In the genomic region with DNA sequence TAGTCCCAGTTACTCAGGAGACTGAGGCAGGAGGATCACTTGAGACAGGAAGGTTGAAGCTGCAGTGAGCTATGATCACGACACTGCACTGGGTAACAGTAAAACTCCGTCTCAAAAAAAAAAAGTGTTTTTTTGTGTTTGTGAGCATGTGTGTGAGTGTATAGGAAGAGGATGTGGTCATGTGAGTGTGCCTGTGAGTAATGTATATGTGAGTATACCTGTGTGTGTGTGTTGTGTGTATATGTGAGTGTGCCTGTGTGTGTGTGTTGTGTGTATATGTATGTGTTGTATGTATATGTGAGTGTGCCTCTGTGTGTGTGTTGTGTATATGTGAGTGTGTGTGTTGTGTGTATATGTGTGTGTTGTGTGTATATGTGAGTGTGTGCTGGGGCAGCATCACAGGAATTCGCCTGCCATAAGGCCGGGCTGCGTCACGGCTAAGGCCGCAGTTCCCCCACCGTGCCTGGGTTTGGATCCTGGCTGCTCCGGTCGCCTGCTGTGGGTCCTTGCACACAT, we compare ENCODE assay signal across 15 cellular contexts. TPM values are rescaled to one million over a fixed set of nuclear protein-coding genes. Genes with fewer than 3 reads are reported as not detected.
DNase-seq lines count a peak whose midpoint lies in the region; ATAC-seq and TF ChIP-seq lines count a peak whose summit lies in the region.
"Had no signal": no experiment of that assay in that cellular context is flagged by ENCODE, and none has a peak within 500 bp of the region (broad histone marks: within the 10 kb centered on the region; RNA-seq: fewer than 3 reads in every experiment).

No MANE protein-coding gene starts in this region.

- H4K8ac ChIP-seq in IMR-90 (ENCODE audit: low read depth in 2 of 2, low read length in 2 of 2): peak overlapping the region; percentile 38 to 61; a peak in 1 of 4 replicates

- H4K20me1 ChIP-seq in DND-41 (ENCODE audit: insufficient read depth, low read length) (no peaks in the 10 kb centered on the region; the same call in 1 of the 2 replicates), IMR-90 (ENCODE audit: insufficient read depth, low read length) (no peaks in the 10 kb centered on the region), osteoblast (ENCODE audit: insufficient read depth, low read length) (no peaks in the 10 kb centered on the region)

- no peak overlapping the region for H3K23ac ChIP-seq in IMR-90 (ENCODE audit: low read depth, low read length)

- H3K56ac ChIP-seq in IMR-90 (ENCODE audit: extremely low read depth, insufficient read depth, low read length): no peak overlapping the region

- no peaks in the 10 kb centered on the region for H3K79me1 ChIP-seq in IMR-90 (ENCODE audit: low read depth in 1 of 2, low read length in 2 of 2)

- no peak overlapping the region for H4K5ac ChIP-seq in IMR-90 (ENCODE audit: low read depth, low read length)

- H3K4me3 ChIP-seq in DND-41 (ENCODE audit: low read depth in 1 of 2, low read length in 2 of 2) (no peak overlapping the region), IMR-90 (ENCODE audit: insufficient read depth, low read depth, low read length) (no peak overlapping the region), brain microvascular endothelial cell (ENCODE audit: low read depth, low read length) (no peak overlapping the region), osteoblast (ENCODE audit: insufficient read depth, low read length) (peak overlapping the region; percentile 36), esophagus muscularis mucosa (no peak overlapping the region)
- H3K4me3 ChIP-seq: lung, thyroid gland had no signal

- H2BK5ac ChIP-seq in IMR-90 (ENCODE audit: low read depth, low read length, poor library complexity, severe bottlenecking): peak overlapping the region; percentile 83

- no peaks in the 10 kb centered on the region for H3K4me1 ChIP-seq in DND-41 (ENCODE audit: insufficient read depth, low read length)
- H3K4me1 ChIP-seq in IMR-90 (ENCODE audit: control insufficient read depth, insufficient read depth, low read length): peaks cover 13% of the 10 kb centered on the region
- H3K4me1 ChIP-seq in osteoblast (ENCODE audit: insufficient read depth, low read length): peaks cover 24% of the 10 kb centered on the region
- H3K4me1 ChIP-seq in esophagus muscularis mucosa: peaks cover 0 to 14% (median 14%) of the 10 kb centered on the region in 4 donors
- H3K4me1 ChIP-seq: thyroid gland had no signal

- no peak overlapping the region for H3K27ac ChIP-seq in DND-41 (ENCODE audit: low read length)
- H3K27ac ChIP-seq in IMR-90 (ENCODE audit: insufficient read depth, low read length): no peak overlapping the region
- peak overlapping the region; percentile 3 for H3K27ac ChIP-seq in brain microvascular endothelial cell
- H3K27ac ChIP-seq in osteoblast (ENCODE audit: low read depth, low read length): peak overlapping the region; percentile 46
- H3K27ac ChIP-seq in esophagus muscularis mucosa (replicated peaks in 1 of 4): no peak overlapping the region
- H3K27ac ChIP-seq: thyroid gland had no signal

- H3K9me1 ChIP-seq in IMR-90 (ENCODE audit: insufficient read depth, low read length): no peaks in the 10 kb centered on the region

- no peak for TF ChIP-seq RAD21 in IMR-90 (IDR thresholded peaks at IDR 0.05; ENCODE audit: low read length)

- H3K27me3 ChIP-seq in DND-41 (ENCODE audit: insufficient read depth, low read length, poor library complexity) (no peaks in the 10 kb centered on the region), IMR-90 (ENCODE audit: control insufficient read depth, insufficient read depth, low read length) (peaks cover 6% of the 10 kb centered on the region; the same call in 1 of the 2 replicates), brain microvascular endothelial cell (replicated peaks) (no peaks in the 10 kb centered on the region), osteoblast (ENCODE audit: insufficient read depth, low read length) (peaks cover 6% of the 10 kb centered on the region), esophagus muscularis mucosa (peaks cover 0 to 31% (median 0%) of the 10 kb centered on the region in 4 donors)
- H3K27me3 ChIP-seq: thyroid gland had no signal

- no peak for TF ChIP-seq EP300 in esophagus muscularis mucosa (IDR thresholded peaks at IDR 0.05)

- no peak overlapping the region for H2AK9ac ChIP-seq in IMR-90 (replicated peaks; ENCODE audit: low read depth, low read length, poor library complexity)

- BruUV-seq in IMR-90 (replicated peaks; lab: Mats Ljungman, UMichigan): no TSS peak

- dilution Hi-C loops in IMR-90 (cut with HindIII; ENCODE audit: low sequenced_read_pairs, unreplicated experiment): no loop called here

- H2AFZ ChIP-seq in DND-41 (ENCODE audit: low read depth, low read length) (no peak overlapping the region), IMR-90 (replicated peaks; ENCODE audit: low read length, poor library complexity) (peak overlapping the region; percentile 85), osteoblast (ENCODE audit: low read length) (peak overlapping the region; percentile 81)

- H3K9ac ChIP-seq in DND-41 (ENCODE audit: low read depth, low read length) (no peak overlapping the region), IMR-90 (ENCODE audit: low read depth, low read length) (no peak overlapping the region)

- H3K36me3 ChIP-seq in DND-41 (ENCODE audit: insufficient read depth, low read length): no peaks in the 10 kb centered on the region
- H3K36me3 ChIP-seq in IMR-90 (ENCODE audit: control insufficient read depth, insufficient read depth, low read length): no peaks in the 10 kb centered on the region
- H3K36me3 ChIP-seq in brain microvascular endothelial cell (replicated peaks): no peaks in the 10 kb centered on the region
- no peaks in the 10 kb centered on the region for H3K36me3 ChIP-seq in osteoblast (ENCODE audit: insufficient read depth, low read length)
- no peaks in the 10 kb centered on the region for H3K36me3 ChIP-seq in esophagus muscularis mucosa
- H3K36me3 ChIP-seq: thyroid gland had no signal

- H2BK20ac ChIP-seq in IMR-90 (ENCODE audit: low read depth, low read length): no peak overlapping the region

- TF ChIP-seq CTCF in DND-41 (IDR thresholded peaks at IDR 0.05; ENCODE audit: borderline replicate concordance, extremely low read depth, low read length, poor library complexity, severe bottlenecking): no peak
- no peak for TF ChIP-seq CTCF in IMR-90 (conservative IDR thresholded peaks at IDR 0.05; ENCODE audit: low read depth, low read length)
- no peak for TF ChIP-seq CTCF in brain microvascular endothelial cell (IDR thresholded peaks at IDR 0.05; ENCODE audit: low read depth, low read length, missing control alignments)
- TF ChIP-seq CTCF in osteoblast (IDR thresholded peaks at IDR 0.05; ENCODE audit: extremely low read depth, low read depth, low read length): no peak
- no peak for TF ChIP-seq CTCF in esophagus muscularis mucosa (IDR thresholded peaks at IDR 0.05)

- H2AK5ac ChIP-seq in IMR-90 (ENCODE audit: low read depth, low read length): peak overlapping the region; percentile 75; the same call in 1 of the 2 replicates

- DNase-seq in DND-41: no peak
- DNase-seq in IMR-90: no peak
- DNase-seq in brain microvascular endothelial cell: no peak
- DNase-seq in osteoblast (ENCODE audit: insufficient read length, low spot score, missing footprints): peak; percentile 13
- DNase-seq in NCI-H748 treated with DMSO at 0.1 percent for 48 hours (lab: John Stamatoyannopoulos, UW): no peak
- no peak for DNase-seq in esophagus muscularis mucosa (ENCODE audit: extremely low spot score)
- DNase-seq in hippocampal formation (lab: John Stamatoyannopoulos, UW): no peak
- no peak for DNase-seq in mucosa of gallbladder (ENCODE audit: low spot score)
- DNase-seq: activated CD4-positive, alpha-beta memory T cell treated with anti-CD3 and anti-CD28 coated beads, Interleukin-2, amount 10 ng/mL, durations not matched to agents 7 days and 5 days; amygdala; NCI-H2081 treated with DMSO at 0.1 percent for 48 hours; stimulated activated CD4-positive, alpha-beta T cell treated with anti-CD3 and anti-CD28 coated beads, Interleukin-4, amount 100 ng/mL, for 1 hour; stimulated activated CD8-positive, alpha-beta memory T cell treated with anti-CD3 and anti-CD28 coated beads, Interleukin-4, amount 100 ng/mL, for 48 hours; thyroid gland had no signal

- H3K18ac ChIP-seq in IMR-90 (ENCODE audit: low read depth, low read length): no peak overlapping the region

- H3K14ac ChIP-seq in IMR-90 (replicated peaks; ENCODE audit: low read depth, low read length): peak overlapping the region; percentile 45; the same call in 1 of the 2 replicates

- POLR2A ChIA-PET in IMR-90 (lab: Charles Lee; ENCODE audit: unreplicated experiment): no interaction called here

- H4K91ac ChIP-seq in IMR-90 (ENCODE audit: insufficient read depth, low read depth, low read length): no peak overlapping the region; the same call in 1 of the 2 replicates

- H3K79me2 ChIP-seq in DND-41 (ENCODE audit: insufficient read depth, low read length): no peaks in the 10 kb centered on the region
- H3K79me2 ChIP-seq in osteoblast (ENCODE audit: insufficient read depth, low read length): no peaks in the 10 kb centered on the region

- H3K9me3 ChIP-seq in DND-41 (ENCODE audit: insufficient read depth, low read length, severe bottlenecking) (no peaks in the 10 kb centered on the region), IMR-90 (ENCODE audit: control insufficient read depth, insufficient read depth, low read length) (no peaks in the 10 kb centered on the region), osteoblast (ENCODE audit: low read depth, low read length) (no peaks in the 10 kb centered on the region), esophagus muscularis mucosa (no peaks in the 10 kb centered on the region)
- H3K9me3 ChIP-seq: thyroid gland had no signal

- peak overlapping the region; percentile 25; the same call in 1 of the 2 replicates for H3K4ac ChIP-seq in IMR-90 (ENCODE audit: low read depth, low read length)

- H2BK15ac ChIP-seq in IMR-90 (ENCODE audit: low read depth, low read length): no peak overlapping the region

- 83% methylated on average over 1 of the region's 10 CpGs; no CpG with 5 or more reads in 1 of the 2 experiments for WGBS in IMR-90 (ENCODE audit: extremely low coverage in 2 of 2, insufficient read length in 1 of 2), 2 experiments
- WGBS in esophagus muscularis mucosa: 76% methylated on average over 6 of the region's 10 CpGs

- 0 out of 3 replicates have a peak, but pooled peaks have one; percentile 17 for ATAC-seq in DND-41 (ENCODE audit: insufficient read depth, low read depth)
- no peak for ATAC-seq in IMR-90 (ENCODE audit: low read depth)

- intact Hi-C loops in IMR-90 (cut with micrococcal nuclease) (no loop called here), esophagus muscularis mucosa (cut with DNase I) (no loop called here)

- no peak overlapping the region for H3K4me2 ChIP-seq in DND-41 (ENCODE audit: insufficient read depth, low read length)
- no peak overlapping the region for H3K4me2 ChIP-seq in IMR-90 (ENCODE audit: low read depth, low read length)
- peak overlapping the region; percentile 57 for H3K4me2 ChIP-seq in osteoblast (ENCODE audit: insufficient read depth, low read length)

- CTCF ChIA-PET in IMR-90 (lab: Yijun Ruan, JAX): no interaction called here

- in situ Hi-C loops in IMR-90 (cut with MboI; ENCODE audit: low sequenced_read_pairs) (no loop called here), brain microvascular endothelial cell (cut with HindIII; ENCODE audit: low pct_ligation_motif_present, low sequenced_read_pairs) (no loop called here)

- H2BK120ac ChIP-seq in IMR-90 (ENCODE audit: low read depth, low read length): no peak overlapping the region

- TF ChIP-seq POLR2A in IMR-90 (IDR thresholded peaks at IDR 0.05; ENCODE audit: low read depth, low read length) (no peak), esophagus muscularis mucosa (IDR thresholded peaks at IDR 0.05; ENCODE audit: low read depth) (no peak)

RNA-seq across cellular contexts. Expression of a gene that starts 21.4 kb away (rescaled TPM):
- 20.8 and 23.3 TPM in 2 replicates for total RNA-seq in IMR-90 (2012; rRNA removed)
- polyA plus RNA-seq in IMR-90 (2012; rRNA removed): 39.5 and 47.0 TPM in 2 replicates
- polyA plus RNA-seq in IMR-90 (2012; cell fraction: cytosol; rRNA removed): 40.9 and 41.7 TPM in 2 replicates
- 52.2 and 63.8 TPM in 2 replicates for polyA plus RNA-seq in IMR-90 (2012; cell fraction: nucleus; rRNA removed; ENCODE audit: low replicate concordance)
- under 0.01 and 0.29 TPM in 2 replicates for total RNA-seq in osteoblast
- total RNA-seq in esophagus muscularis mucosa: 1 to 10 TPM in 3 of 4 donors, under 1 TPM in 1; 0.42 to 5.5 (median 4.1) TPM
- 5.7 TPM for total RNA-seq in mucosa of gallbladder

RNA-seq across cellular contexts. Expression of a gene that starts 46.9 kb away (rescaled TPM):
- total RNA-seq in IMR-90 (2012; rRNA removed) (10.8 and 11.1 TPM in 2 replicates), osteoblast (26.5 and 27.9 TPM in 2 replicates), esophagus muscularis mucosa (10 to 100 TPM; 34.1 to 65.8 (median 43.6) TPM), mucosa of gallbladder (37.5 TPM)
- polyA plus RNA-seq in IMR-90 (2012; rRNA removed): 14.7 and 15.8 TPM in 2 replicates
- polyA plus RNA-seq in IMR-90 (2012; cell fraction: cytosol; rRNA removed): 12.8 and 14.6 TPM in 2 replicates
- polyA plus RNA-seq in IMR-90 (2012; cell fraction: nucleus; rRNA removed; ENCODE audit: low replicate concordance): 12.4 and 24.1 TPM in 2 replicates

Comparison
In these comparisons a context has a peak if more than half of its experiments do, and no peak if none do; other contexts are left out.
1. H3K27ac ChIP-seq: peak in brain microvascular endothelial cell (single experiment) and osteoblast (single experiment); none in DND-41 (single experiment), IMR-90 (single experiment) and esophagus muscularis mucosa (0 of 4).